ENCODE assay signal across 8 cellular contexts in genomic region chr11:123195182-123196059, GRCh38. TPM values are rescaled to one million over a fixed set of nuclear protein-coding genes. Genes with fewer than 3 reads are reported as not detected.
DNase-seq lines count a peak whose midpoint lies in the region; ATAC-seq, FAIRE-seq and TF ChIP-seq lines count a peak whose summit lies in the region.

A gene with protein sequence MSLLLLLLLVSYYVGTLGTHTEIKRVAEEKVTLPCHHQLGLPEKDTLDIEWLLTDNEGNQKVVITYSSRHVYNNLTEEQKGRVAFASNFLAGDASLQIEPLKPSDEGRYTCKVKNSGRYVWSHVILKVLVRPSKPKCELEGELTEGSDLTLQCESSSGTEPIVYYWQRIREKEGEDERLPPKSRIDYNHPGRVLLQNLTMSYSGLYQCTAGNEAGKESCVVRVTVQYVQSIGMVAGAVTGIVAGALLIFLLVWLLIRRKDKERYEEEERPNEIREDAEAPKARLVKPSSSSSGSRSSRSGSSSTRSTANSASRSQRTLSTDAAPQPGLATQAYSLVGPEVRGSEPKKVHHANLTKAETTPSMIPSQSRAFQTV (minus strand): TSS chr11:123195248. CDS start chr11:123194940, 308 bp downstream.

- H2BK15ac ChIP-seq in H1 (ENCODE audit: low read length), result peak within 1 kb of the TSS; percentile 67; the same call in 1 of the 2 replicates

- H3K9me3 ChIP-seq in H1 (ENCODE audit: insufficient read depth in 2 of 2, low read depth in 1 of 2, low read length in 1 of 2), result no peaks in the 10 kb centered on the region
- no peaks in the 10 kb centered on the region for H3K9me3 ChIP-seq in mesodermal cell (ENCODE audit: control insufficient read depth, low read length)
- H3K9me3 ChIP-seq in tibial nerve, result no peaks in the 10 kb centered on the region

- peak within 1 kb of the TSS; percentile 82 for H3K4ac ChIP-seq in H1 (replicated peaks; ENCODE audit: insufficient read length, low read depth, low read length)

- H3K4me3 ChIP-seq in H1 (ENCODE audit: extremely low read depth in 1 of 4, insufficient read depth in 2 of 4, low read depth in 3 of 4, low read length in 4 of 4) (peak within 1 kb of the TSS; percentile 53 to 76 (median 69)), mesodermal cell (ENCODE audit: extremely low read depth, insufficient read depth, low read length, poor library complexity, severe bottlenecking) (peak within 1 kb of the TSS; percentile 46), tibial nerve (peak within 1 kb of the TSS; percentile 24 to 61 (median 40))

- H3K9ac ChIP-seq in H1 (replicated peaks in 1 of 4; ENCODE audit: extremely low read depth in 1 of 4, low read depth in 3 of 4, low read length in 3 of 4), result peak within 1 kb of the TSS; percentile 76 to 80 (median 78)

- H3K18ac ChIP-seq in H1 (ENCODE audit: extremely low read depth, low read length), result peak within 1 kb of the TSS; percentile 98

- H4K8ac ChIP-seq in H1 (ENCODE audit: extremely low read depth, insufficient read depth, low read length), result peak within 1 kb of the TSS; percentile 92; the same call in 1 of the 2 replicates

- H2BK5ac ChIP-seq in H1 (ENCODE audit: low read depth, low read length), result peak within 1 kb of the TSS; percentile 93

- H4K20me1 ChIP-seq in H1 (replicated peaks in 1 of 2; ENCODE audit: control insufficient read depth in 1 of 2, insufficient read depth in 2 of 2, low read length in 2 of 2), result no peaks in the 10 kb centered on the region

- CTCF ChIA-PET in RWPE1 (lab: Yijun Ruan, JAX) (interaction anchor here (0.7 kb wide), 1 partner anchor 221 kb away, joined by 3 read pairs; no protein-coding TSS in a partner anchor), H1 (lab: Charles Lee; ENCODE audit: partially characterized antibody) (interaction anchor here (0.6 to 2.2 kb wide), 6 partner anchors 22 to 92 kb away, joined by 3 to 5 read pairs (median 3); no protein-coding TSS in a partner anchor)

- POLR2A ChIA-PET in RWPE1 (lab: Yijun Ruan, JAX; ENCODE audit: low non-redundant PET) (no interaction called here), H1 (lab: Charles Lee; ENCODE audit: partially characterized antibody) (interaction anchor here (0.6 to 6.4 kb wide), 20 partner anchors 9 to 391 kb away, joined by 3 to 67 read pairs (median 5); partner anchors contain the start of gene HSPA8)

- H3K36me3 ChIP-seq in H1 (ENCODE audit: control insufficient read depth in 2 of 4, insufficient read depth in 4 of 4, low read length in 3 of 4) (no peaks in the 10 kb centered on the region; a peak in 1 of 8 replicates), mesodermal cell (ENCODE audit: control insufficient read depth, insufficient read depth, low read length) (no peaks in the 10 kb centered on the region), tibial nerve (no peaks in the 10 kb centered on the region)

- peak within 1 kb of the TSS; percentile 99 for H2BK12ac ChIP-seq in H1 (ENCODE audit: low read depth, low read length)

- peak within 1 kb of the TSS; percentile 92 for H4K91ac ChIP-seq in H1 (replicated peaks; ENCODE audit: insufficient read length, low read length)

- H2BK120ac ChIP-seq in H1 (replicated peaks; ENCODE audit: low read depth, low read length), result peak within 1 kb of the TSS; percentile 76

- peak within 1 kb of the TSS; percentile 48 for H3K56ac ChIP-seq in H1 (replicated peaks; ENCODE audit: insufficient read length, low read depth, low read length)

- H3K23ac ChIP-seq in H1 (ENCODE audit: insufficient read length), result no peak within 1 kb of the TSS

- H3K23me2 ChIP-seq in H1 (ENCODE audit: low read depth, low read length), result peaks cover 21% of the 10 kb centered on the region; the same call in 1 of the 2 replicates

- H2BK20ac ChIP-seq in H1 (ENCODE audit: low read length), result peak within 1 kb of the TSS; percentile 88; the same call in 1 of the 2 replicates

- peaks cover 2% of the 10 kb centered on the region; the same call in 1 of the 2 replicates for H3K79me1 ChIP-seq in H1 (ENCODE audit: low read depth, low read length)

- peak; percentile 24 for FAIRE-seq in H1 (lab: Jason Lieb, UNC)

- peak in 1 of 2 experiments; percentile 90; a peak in 1 of 3 replicates for TF ChIP-seq EP300 in H1 (IDR thresholded peaks at IDR 0.05; ENCODE audit: borderline replicate concordance in 1 of 2, low read depth in 2 of 2, low read length in 2 of 2)
- peak in 1 of 2 donors; percentile 20 for TF ChIP-seq EP300 in tibial nerve (IDR thresholded peaks at IDR 0.05)

- peaks cover 0 to 37% of the 10 kb centered on the region in 2 experiments; a peak in 2 of 4 replicates for H3K79me2 ChIP-seq in H1 (ENCODE audit: control insufficient read depth in 1 of 2, insufficient read depth in 2 of 2, low read length in 2 of 2)

- peak; percentile 26 to 40; a peak in 1 of 3 replicates for TF ChIP-seq POLR2A in H1 (IDR thresholded peaks at IDR 0.05; ENCODE audit: control extremely low read depth in 1 of 2, low read depth in 2 of 2, low read length in 2 of 2)
- TF ChIP-seq POLR2A in tibial nerve (IDR thresholded peaks at IDR 0.05), result no peak

- no peak for TF ChIP-seq RAD21 in H1 (IDR thresholded peaks at IDR 0.05 in 1 of 2, conservative IDR thresholded peaks at IDR 0.05 in 1 of 2; ENCODE audit: low read depth in 2 of 2, low read length in 2 of 2)

- peaks cover 0 to 6% (median 3%) of the 10 kb centered on the region in 4 experiments; a peak in 4 of 7 replicates for H3K27me3 ChIP-seq in H1 (replicated peaks in 1 of 4; ENCODE audit: control insufficient read depth in 3 of 4, extremely low read depth in 1 of 4, insufficient read depth in 3 of 4, low read length in 3 of 4)
- H3K27me3 ChIP-seq in tibial nerve, result peaks cover 0 to 57% of the 10 kb centered on the region in 2 donors

- TF ChIP-seq CTCF in GM13977 (IDR thresholded peaks at IDR 0.05; ENCODE audit: extremely low read depth, insufficient read depth, missing control alignments), result no peak
- no peak for TF ChIP-seq CTCF in RWPE1 (conservative IDR thresholded peaks at IDR 0.05; ENCODE audit: low read depth)
- no peak for TF ChIP-seq CTCF in H1 (IDR thresholded peaks at IDR 0.05; ENCODE audit: control extremely low read depth in 1 of 3, insufficient read depth in 1 of 3, low read depth in 1 of 3, low read length in 3 of 3)
- TF ChIP-seq CTCF in tibial nerve (IDR thresholded peaks at IDR 0.05), result no peak

- peak; percentile 43 for DNase-seq in GM13977 (ENCODE audit: low spot score)
- peak; percentile 57 for DNase-seq in RWPE1 (ENCODE audit: low spot score)
- peak in 1 of 2 experiments; percentile 83 for DNase-seq in H1 (ENCODE audit: low read depth in 1 of 2, low spot score in 2 of 2)
- DNase-seq in tibial nerve (ENCODE audit: low spot score in 2 of 2), result peak; percentile 54 to 63
- no peak for DNase-seq in GM19238 (ENCODE audit: insufficient read length, low spot score)
- no peak for DNase-seq in cortex of kidney (lab: John Stamatoyannopoulos, UW)

- peaks cover 4 to 29% (median 19%) of the 10 kb centered on the region in 4 experiments for H3K4me1 ChIP-seq in H1 (replicated peaks in 1 of 4; ENCODE audit: control insufficient read depth in 3 of 4, insufficient read depth in 4 of 4, low read length in 3 of 4)
- peaks cover 25% of the 10 kb centered on the region for H3K4me1 ChIP-seq in mesodermal cell (ENCODE audit: control insufficient read depth, insufficient read depth, low read length, poor library complexity, severe bottlenecking)
- H3K4me1 ChIP-seq in tibial nerve, result peaks cover 0 to 34% (median 10%) of the 10 kb centered on the region in 4 donors

- peak within 1 kb of the TSS; percentile 82; the same call in 1 of the 2 replicates for H2AK5ac ChIP-seq in H1 (ENCODE audit: low read depth, low read length)

- peak within 1 kb of the TSS; percentile 51 for H4K5ac ChIP-seq in H1 (ENCODE audit: insufficient read length, low read depth, low read length)

- peak within 1 kb of the TSS; percentile 82 for H3K27ac ChIP-seq in RWPE1
- peak within 1 kb of the TSS; percentile 54; the same call in 1 of the 2 replicates for H3K27ac ChIP-seq in H1 (ENCODE audit: low read depth, low read length)
- H3K27ac ChIP-seq in mesodermal cell (ENCODE audit: low read depth, low read length, severe bottlenecking), result peak within 1 kb of the TSS; percentile 64
- peak within 1 kb of the TSS; percentile 57 to 89 (median 77) for H3K27ac ChIP-seq in tibial nerve

- in situ Hi-C loops in GM13977 (cut with MboI; ENCODE audit: low pct_unique_long_range_greater_than_20kb, low sequenced_read_pairs, unreplicated experiment), result no loop called here

- no peak for ATAC-seq in HG03045 (IDR thresholded peaks at IDR 0.05; ENCODE audit: unreplicated experiment)

- WGBS in H1 (ENCODE audit: extremely low coverage in 1 of 2, insufficient coverage in 1 of 2, insufficient read length in 1 of 2, insufficient replicate concordance in 2 of 2, low coverage in 1 of 2, low lambda C conversion rate in 2 of 2, missing lambda C conversion rate in 1 of 2), 2 experiments, result 0% methylated on average over 26 of the region's 55 CpGs; no CpG with 5 or more reads in 1 of the 2 experiments
- 5% methylated on average over 28 to 42 of the region's 55 CpGs for WGBS in mesodermal cell (ENCODE audit: insufficient coverage in 2 of 2), 2 experiments
- 2 to 6% methylated on average over 46 to 55 of the region's 55 CpGs for WGBS in tibial nerve, 2 donors

- H3K14ac ChIP-seq in H1 (ENCODE audit: insufficient read length), result peak within 1 kb of the TSS; percentile 50

- peak within 1 kb of the TSS; percentile 93 to 97 for H3K4me2 ChIP-seq in H1 (ENCODE audit: insufficient read depth in 1 of 2, low read depth in 2 of 2, low read length in 2 of 2)

- peak within 1 kb of the TSS; percentile 14; the same call in 1 of the 2 replicates for H2AFZ ChIP-seq in H1 (ENCODE audit: low read length)

TF ChIP-seq in H1, 55 proteins besides CTCF, POLR2A, EP300 and RAD21 (continues in another document):
- TF ChIP-seq EZH2 (IDR thresholded peaks at IDR 0.05; ENCODE audit: low read depth, low read length, severe bottlenecking), result peak; percentile 39
- no peak for TF ChIP-seq FOSL1 (IDR thresholded peaks at IDR 0.05; ENCODE audit: insufficient read depth, low read depth, low read length)
- TF ChIP-seq BRCA1 (IDR thresholded peaks at IDR 0.05; ENCODE audit: low read depth, low read length), result no peak
- no peak for TF ChIP-seq JUN (IDR thresholded peaks at IDR 0.05; ENCODE audit: low read depth, low read length)
- no peak for TF ChIP-seq SRF (IDR thresholded peaks at IDR 0.05; ENCODE audit: low read depth, low read length)
- peak; percentile 47 for TF ChIP-seq ASH2L (IDR thresholded peaks at IDR 0.05; ENCODE audit: low read length)
- no peak for TF ChIP-seq TCF12 (IDR thresholded peaks at IDR 0.05; ENCODE audit: low read depth, low read length)

RNA-seq across cellular contexts. Expression of the gene that starts here (rescaled TPM):
- 20.8 and 24.1 TPM in 2 replicates for total RNA-seq in H1 (2021; fragmentation: NEBNext Ultra II Directional; extraction: Animal tissue kit (Norgen Biotek cat#: 25700))
- 9.9 and 11.5 TPM in 2 replicates for polyA plus RNA-seq in H1 (2011; rRNA removed)
- polyA plus RNA-seq in H1 (2011; cell fraction: cytosol; rRNA removed), result 15.4 TPM
- 16.9 TPM for polyA plus RNA-seq in H1 (2011; cell fraction: nucleus; rRNA removed)
- 10.4 to 16.3 TPM (median 14.3 TPM) in 4 replicates for polyA plus RNA-seq in H1 (2012, experiment 1 of 2)
- polyA plus RNA-seq in H1 (2012, experiment 2 of 2), result 2.0 TPM
- polyA plus RNA-seq in H1 (2013, experiment 1 of 2), result 15.4 TPM
- 16.5 TPM for polyA plus RNA-seq in H1 (2013, experiment 2 of 2)
- polyA minus RNA-seq in H1 (2011; rRNA and poly(A)+ RNA removed), result 58.8 and 90.8 TPM in 2 replicates
- polyA minus RNA-seq in H1 (2011; cell fraction: cytosol; rRNA and poly(A)+ RNA removed), result 13.3 TPM
- polyA minus RNA-seq in H1 (2011; cell fraction: nucleus; rRNA and poly(A)+ RNA removed), result 17.5 TPM
- 16.6 TPM for polyA plus RNA-seq in mesodermal cell (2013, experiment 1 of 2)
- polyA plus RNA-seq in mesodermal cell (2013, experiment 2 of 2), result 14.7 TPM
- total RNA-seq in tibial nerve, result 10 to 100 TPM; 82.5 to 98.6 (median 89.7) TPM

Comparison
In these comparisons a context has a peak if more than half of its experiments do, and no peak if none do; other contexts are left out.
1. DNase-seq: peak in GM13977 (single experiment), RWPE1 (single experiment) and tibial nerve (2 of 2); none in GM19238 (single experiment) and cortex of kidney (single experiment).
2. POLR2A ChIP-seq: peak in H1 (2 of 2); none in tibial nerve (0 of 2).
3. Peak in every context shown above with its lines, with median percentiles within 50 percentile points of each other: H3K27ac ChIP-seq and H3K4me3 ChIP-seq.